18 cellular contexts compared by ENCODE assay signal in genomic region chr4:181293014-181293413, GRCh38.
DNase-seq lines count a peak whose midpoint lies in the region; ATAC-seq and TF ChIP-seq lines count a peak whose summit lies in the region.
"Had no signal": no experiment of that assay in that cellular context is flagged by ENCODE, and none has a peak within 500 bp of the region (broad histone marks: within the 10 kb centered on the region; RNA-seq: fewer than 3 reads in every experiment).

No MANE protein-coding gene starts in this region.

- H3K36me3 ChIP-seq in heart left ventricle, result no peaks in the 10 kb centered on the region
- H3K36me3 ChIP-seq in neural progenitor cell, result no peaks in the 10 kb centered on the region
- H3K36me3 ChIP-seq: HAP-1 had no signal

- H3K9ac ChIP-seq in neural progenitor cell, result no peak overlapping the region

- no peaks in the 10 kb centered on the region for H3F3A ChIP-seq in neural progenitor cell (ENCODE audit: low read depth)

- H3K9me3 ChIP-seq in heart left ventricle (peaks cover 0 to 6% (median 0%) of the 10 kb centered on the region in 12 donors), neural progenitor cell (ENCODE audit: low read depth) (no peaks in the 10 kb centered on the region)
- H3K9me3 ChIP-seq: HAP-1 had no signal

- intact Hi-C loops in heart left ventricle (cut with DNase I) (no loop called here), left cardiac atrium (cut with DNase I) (no loop called here), left ventricle myocardium superior (cut with micrococcal nuclease) (no loop called here)

- H3K27me3 Mint-ChIP-seq in neural progenitor cell (ENCODE audit: insufficient read depth, low read depth), result no peaks in the 10 kb centered on the region
- H3K27me3 Mint-ChIP-seq: CD4-positive, alpha-beta memory T cell had no signal

- H3K4me1 ChIP-seq in heart left ventricle, result peaks cover 0 to 7% (median 0%) of the 10 kb centered on the region in 12 donors
- H3K4me1 ChIP-seq in neural progenitor cell, result peaks cover 25% of the 10 kb centered on the region

- H3K27ac ChIP-seq in heart left ventricle (peak overlapping the region in 6 of 12 donors; percentile 12 to 59 (median 55)), neural progenitor cell (no peak overlapping the region)

- peaks cover 0 to 4% (median 0%) of the 10 kb centered on the region in 9 donors for H3K27me3 ChIP-seq in heart left ventricle
- no peaks in the 10 kb centered on the region for H3K27me3 ChIP-seq in neural progenitor cell

- H3K4me3 Mint-ChIP-seq in neural progenitor cell, result no peak overlapping the region
- H3K4me3 Mint-ChIP-seq: CD4-positive, alpha-beta memory T cell; HFFc6 had no signal

- peak overlapping the region; percentile 38 for H3K4me2 ChIP-seq in neural progenitor cell

- H3K4me3 ChIP-seq in heart left ventricle (peak overlapping the region in 5 of 12 donors; percentile 26 to 48 (median 41)), neural progenitor cell (no peak overlapping the region)
- H3K4me3 ChIP-seq: HAP-1 had no signal

- no peak overlapping the region for H3K27ac Mint-ChIP-seq in neural progenitor cell
- H3K27ac Mint-ChIP-seq: HFFc6 had no signal

- WGBS in heart left ventricle, 4 donors, result 33 to 38% (median 35%) methylated on average over 3 of the region's 3 CpGs

- H3K9me3 Mint-ChIP-seq in neural progenitor cell, result peaks cover 6% of the 10 kb centered on the region

- TF ChIP-seq CTCF in heart left ventricle (IDR thresholded peaks at IDR 0.05), result no peak
- TF ChIP-seq CTCF in neural progenitor cell (IDR thresholded peaks at IDR 0.05), result no peak

- DNase-seq in heart left ventricle, result no peak
- DNase-seq in left cardiac atrium, result no peak
- DNase-seq in NCI-H69 (lab: John Stamatoyannopoulos, UW), result peak; percentile 55
- DNase-seq in left ventricle myocardium superior, result no peak
- DNase-seq in neural progenitor cell (ENCODE audit: low spot score), result no peak
- no peak for DNase-seq in SW 1271 (lab: John Stamatoyannopoulos, UW)
- DNase-seq in activated naive CD4-positive, alpha-beta T cell treated with Interleukin-2 at 50 U/mL for 16 hours, result no peak
- DNase-seq in activated T-cell treated with anti-CD3 and anti-CD28 coated beads, Interleukin-2, amount 50 U/mL, for 1 hour, result no peak
- DNase-seq: C1 segment of cervical spinal cord; Calu3; CD4-positive, alpha-beta memory T cell; COR-L47; DMS53; DMS79 treated with DMSO at 0.1 percent for 48 hours; GF-D8; GOT3; HFFc6 had no signal

- peaks cover 18% of the 10 kb centered on the region for H3K4me1 Mint-ChIP-seq in neural progenitor cell
- H3K4me1 Mint-ChIP-seq: CD4-positive, alpha-beta memory T cell had no signal

- H3K79me2 ChIP-seq in neural progenitor cell (ENCODE audit: low read depth), result no peaks in the 10 kb centered on the region

- H2AFZ ChIP-seq in neural progenitor cell (replicated peaks), result peak overlapping the region; percentile 19

- no peaks in the 10 kb centered on the region for H4K20me1 ChIP-seq in neural progenitor cell (ENCODE audit: low read depth)

- no peak for TF ChIP-seq POLR2A in heart left ventricle (IDR thresholded peaks at IDR 0.05)

- ATAC-seq in heart left ventricle, result peak; percentile 28 to 72 (median 70)
- no peak for ATAC-seq in left cardiac atrium
- peak; percentile 70 for ATAC-seq in left ventricle myocardium superior

- no peaks in the 10 kb centered on the region for H3K36me3 Mint-ChIP-seq in neural progenitor cell
- H3K36me3 Mint-ChIP-seq: CD4-positive, alpha-beta memory T cell had no signal

Comparison
In these comparisons a context has a peak if more than half of its experiments do, and no peak if none do; other contexts are left out.
1. ATAC-seq: peak in heart left ventricle (4 of 4) and left ventricle myocardium superior (single experiment); none in left cardiac atrium (0 of 2).